Comparison of ENCODE assay signal across 9 cellular contexts in genomic region chr17:17713839-17714238, GRCh38. TPM values are rescaled to one million over a fixed set of nuclear protein-coding genes. Genes with fewer than 3 reads are reported as not detected.
A peak's percentile ranks its signal among the peaks of the same experiment; 100 is the strongest.
DNase-seq lines count a peak whose midpoint lies in the region; ATAC-seq lines count a peak whose summit lies in the region.
"Had no signal": no experiment of that assay in that cellular context is flagged by ENCODE, and none has a peak within 500 bp of the region (broad histone marks: within the 10 kb centered on the region; RNA-seq: fewer than 3 reads in every experiment).

No MANE protein-coding gene starts in this region.

- peaks cover 3 to 4% (median 3%) of the 10 kb centered on the region in 3 donors for H3K36me3 Mint-ChIP-seq in CD8-positive, alpha-beta memory T cell
- H3K36me3 Mint-ChIP-seq in activated T-cell treated with anti-CD3 and anti-CD28 coated beads, Interleukin-2, amount 50 U/mL, for 24 hours (ENCODE audit: low read depth): peaks cover 10% of the 10 kb centered on the region

- peaks cover 0 to 9% of the 10 kb centered on the region in 2 donors for H3K27me3 Mint-ChIP-seq in CD8-positive, alpha-beta memory T cell
- H3K27me3 Mint-ChIP-seq in activated T-cell treated with anti-CD3 and anti-CD28 coated beads, Interleukin-2, amount 50 U/mL, for 24 hours: no peaks in the 10 kb centered on the region
- H3K27me3 Mint-ChIP-seq: activated CD4-positive, alpha-beta memory T cell treated with anti-CD3 and anti-CD28 coated beads, Interleukin-2, amount 10 ng/mL, durations not matched to agents 7 days and 5 days had no signal

- H3K27me3 ChIP-seq in subcutaneous abdominal adipose tissue (ENCODE audit: control insufficient read depth in 5 of 5, insufficient read depth in 4 of 5, low read length in 5 of 5): no peaks in the 10 kb centered on the region
- H3K27me3 ChIP-seq in CD8-positive, alpha-beta memory T cell (ENCODE audit: insufficient read depth, low read length, poor library complexity, severe bottlenecking): no peaks in the 10 kb centered on the region

- POLR2A ChIA-PET in CD8-positive, alpha-beta memory T cell (lab: Charles Lee): no interaction called here

- H3K4me3 ChIP-seq in subcutaneous abdominal adipose tissue (ENCODE audit: low read depth in 1 of 5, low read length in 5 of 5): no peak overlapping the region
- no peak overlapping the region for H3K4me3 ChIP-seq in CD8-positive, alpha-beta memory T cell (ENCODE audit: low read length)

- H3K4me1 ChIP-seq in subcutaneous abdominal adipose tissue (ENCODE audit: control insufficient read depth in 5 of 5, insufficient read depth in 5 of 5, low read length in 5 of 5): peaks cover 2 to 32% (median 16%) of the 10 kb centered on the region in 5 donors
- H3K4me1 ChIP-seq in CD8-positive, alpha-beta memory T cell (ENCODE audit: insufficient read depth, low read length): peaks cover 5% of the 10 kb centered on the region

- no peaks in the 10 kb centered on the region for H3K9me3 Mint-ChIP-seq in CD8-positive, alpha-beta memory T cell
- H3K9me3 Mint-ChIP-seq in activated T-cell treated with anti-CD3 and anti-CD28 coated beads, Interleukin-2, amount 50 U/mL, for 24 hours: no peaks in the 10 kb centered on the region
- H3K9me3 Mint-ChIP-seq: activated CD4-positive, alpha-beta memory T cell treated with anti-CD3 and anti-CD28 coated beads, Interleukin-2, amount 10 ng/mL, durations not matched to agents 7 days and 5 days had no signal

- H3K9me3 ChIP-seq in subcutaneous abdominal adipose tissue (ENCODE audit: control insufficient read depth in 5 of 5, low read length in 5 of 5): no peaks in the 10 kb centered on the region
- H3K9me3 ChIP-seq in CD8-positive, alpha-beta memory T cell (ENCODE audit: low read length): no peaks in the 10 kb centered on the region

- H3K4me3 Mint-ChIP-seq in CD8-positive, alpha-beta memory T cell: no peak overlapping the region
- H3K4me3 Mint-ChIP-seq in activated T-cell treated with anti-CD3 and anti-CD28 coated beads, Interleukin-2, amount 50 U/mL, for 24 hours: no peak overlapping the region
- H3K4me3 Mint-ChIP-seq: activated CD4-positive, alpha-beta memory T cell treated with anti-CD3 and anti-CD28 coated beads, Interleukin-2, amount 10 ng/mL, durations not matched to agents 7 days and 5 days had no signal

- peaks cover 0 to 3% (median 0%) of the 10 kb centered on the region in 5 donors for H3K36me3 ChIP-seq in subcutaneous abdominal adipose tissue (ENCODE audit: control insufficient read depth in 5 of 5, insufficient read depth in 5 of 5, low read length in 5 of 5)
- no peaks in the 10 kb centered on the region for H3K36me3 ChIP-seq in CD8-positive, alpha-beta memory T cell (ENCODE audit: insufficient read depth, low read length)

- peaks cover 11 to 19% (median 17%) of the 10 kb centered on the region in 3 donors for H3K4me1 Mint-ChIP-seq in CD8-positive, alpha-beta memory T cell
- peaks cover 30% of the 10 kb centered on the region for H3K4me1 Mint-ChIP-seq in activated T-cell treated with anti-CD3 and anti-CD28 coated beads, Interleukin-2, amount 50 U/mL, for 24 hours (ENCODE audit: low read depth)

- DNase-seq in HCEC 1CT (peak; percentile 71), cerebellar cortex (ENCODE audit: low spot score) (peak; percentile 60), kidney tubule cell (ENCODE audit: low spot score) (peak; percentile 95)
- DNase-seq in CD8-positive, alpha-beta memory T cell: no peak
- DNase-seq in activated T-cell treated with anti-CD3 and anti-CD28 coated beads, Interleukin-2, amount 50 U/mL, for 24 hours: no peak
- DNase-seq: activated CD4-positive, alpha-beta memory T cell treated with anti-CD3 and anti-CD28 coated beads, Interleukin-2, amount 10 ng/mL, durations not matched to agents 7 days and 5 days had no signal

- peak overlapping the region in 1 of 8 donors; percentile 22 for H3K27ac Mint-ChIP-seq in CD8-positive, alpha-beta memory T cell
- H3K27ac Mint-ChIP-seq in activated T-cell treated with anti-CD3 and anti-CD28 coated beads, Interleukin-2, amount 50 U/mL, for 24 hours: no peak overlapping the region
- H3K27ac Mint-ChIP-seq: activated CD4-positive, alpha-beta memory T cell treated with anti-CD3 and anti-CD28 coated beads, Interleukin-2, amount 10 ng/mL, durations not matched to agents 7 days and 5 days had no signal

- no peak for ATAC-seq in HG03565 (IDR thresholded peaks at IDR 0.05; ENCODE audit: unreplicated experiment)
- no peak for ATAC-seq in GM19467 (IDR thresholded peaks at IDR 0.05; ENCODE audit: unreplicated experiment)

- H3K27ac ChIP-seq in subcutaneous abdominal adipose tissue (ENCODE audit: low read depth, low read length): peak overlapping the region; percentile 23
- H3K27ac ChIP-seq in CD8-positive, alpha-beta memory T cell (ENCODE audit: low read depth, low read length): no peak overlapping the region

- CTCF ChIA-PET in CD8-positive, alpha-beta memory T cell (lab: Charles Lee): interaction anchor here (0.7 kb wide), 1 partner anchor 76 kb away, joined by 3 read pairs; no protein-coding TSS in a partner anchor

- H3K9ac ChIP-seq in subcutaneous abdominal adipose tissue (ENCODE audit: low read length in 5 of 5): no peak overlapping the region

RNA-seq across cellular contexts. Expression of gene RAI1, which starts 32.6 kb away (rescaled TPM):
- 10 to 100 TPM; 19.7 to 20.2 TPM for total RNA-seq in CD8-positive, alpha-beta memory T cell
- polyA plus RNA-seq in CD8-positive, alpha-beta memory T cell: 5.6 TPM

Comparison
In these comparisons a context has a peak if more than half of its experiments do, and no peak if none do; other contexts are left out.
1. DNase-seq: peak in HCEC 1CT (single experiment), cerebellar cortex (single experiment) and kidney tubule cell (single experiment); none in CD8-positive, alpha-beta memory T cell (0 of 5) and activated T-cell treated with anti-CD3 and anti-CD28 coated beads, Interleukin-2, amount 50 U/mL, for 24 hours (single experiment).